12 cellular contexts compared by ENCODE assay signal in genomic region chr1:64536217-64536835, GRCh38.
DNase-seq lines count a peak whose midpoint lies in the region; ATAC-seq and TF ChIP-seq lines count a peak whose summit lies in the region.
"Had no signal": no experiment of that assay in that cellular context is flagged by ENCODE, and none has a peak within 500 bp of the region (broad histone marks: within the 10 kb centered on the region; RNA-seq: fewer than 3 reads in every experiment).

No MANE protein-coding gene starts in this region.

- no peaks in the 10 kb centered on the region for H3K27me3 Mint-ChIP-seq in stimulated activated naive B cell treated with anti-CD40 and anti-IgM and Interleukin-4, amounts not matched to agents 10 μg/mL and 1 μg/mL and 100 μg/mL, for 72 hours
- H3K27me3 Mint-ChIP-seq: naive thymus-derived CD8-positive, alpha-beta T cell had no signal

- H3K4me3 ChIP-seq in thyroid gland (replicated peaks in 1 of 3) = no peak overlapping the region
- H3K4me3 ChIP-seq: GM12878 had no signal

- TF ChIP-seq CTCF in thyroid gland (IDR thresholded peaks at IDR 0.05) = no peak

- no peaks in the 10 kb centered on the region for H3K36me3 Mint-ChIP-seq in stimulated activated naive B cell treated with anti-CD40 and anti-IgM and Interleukin-4, amounts not matched to agents 10 μg/mL and 1 μg/mL and 100 μg/mL, for 72 hours
- H3K36me3 Mint-ChIP-seq: naive thymus-derived CD8-positive, alpha-beta T cell had no signal

- no peak for ATAC-seq in GM19324 (IDR thresholded peaks at IDR 0.05; ENCODE audit: low FRiP score, unreplicated experiment)
- ATAC-seq in stimulated activated naive B cell treated with anti-CD40 and anti-IgM and Interleukin-4, amounts not matched to agents 10 μg/mL and 1 μg/mL and 100 μg/mL, for 72 hours (replicated peaks) = no peak
- ATAC-seq: GM12878; HCT116; naive thymus-derived CD8-positive, alpha-beta T cell had no signal

- no peak overlapping the region for H3K4me3 Mint-ChIP-seq in stimulated activated naive B cell treated with anti-CD40 and anti-IgM and Interleukin-4, amounts not matched to agents 10 μg/mL and 1 μg/mL and 100 μg/mL, for 72 hours

- no peaks in the 10 kb centered on the region for H3K9me3 ChIP-seq in thyroid gland

- H3K36me3 ChIP-seq in thyroid gland = no peaks in the 10 kb centered on the region

- intact Hi-C loops in thyroid gland (cut with DNase I) = no loop called here

- 59 to 72% methylated on average over 8 of the region's 8 CpGs for WGBS in thyroid gland, 2 donors

- H3K27ac Mint-ChIP-seq in stimulated activated naive B cell treated with anti-CD40 and anti-IgM and Interleukin-4, amounts not matched to agents 10 μg/mL and 1 μg/mL and 100 μg/mL, for 72 hours = no peak overlapping the region

- H3K27me3 ChIP-seq in thyroid gland = no peaks in the 10 kb centered on the region

- H3K9me3 Mint-ChIP-seq in stimulated activated naive B cell treated with anti-CD40 and anti-IgM and Interleukin-4, amounts not matched to agents 10 μg/mL and 1 μg/mL and 100 μg/mL, for 72 hours = peaks cover 0 to 2% of the 10 kb centered on the region in 2 donors

- H3K4me1 Mint-ChIP-seq in stimulated activated naive B cell treated with anti-CD40 and anti-IgM and Interleukin-4, amounts not matched to agents 10 μg/mL and 1 μg/mL and 100 μg/mL, for 72 hours = no peaks in the 10 kb centered on the region

- peak; percentile 17 for DNase-seq in M059J (ENCODE audit: low read depth)
- peak; percentile 78 for DNase-seq in NCI-H748 treated with DMSO at 0.1 percent for 48 hours (lab: John Stamatoyannopoulos, UW)
- peak; percentile 59 for DNase-seq in kidney tubule cell (ENCODE audit: low spot score)
- no peak for DNase-seq in thyroid gland
- DNase-seq in HPDE6-E6E7 (ENCODE audit: extremely low spot score) = no peak
- DNase-seq in stimulated activated naive B cell treated with anti-CD40 and anti-IgM and Interleukin-4, amounts not matched to agents 10 μg/mL and 1 μg/mL and 100 μg/mL, for 72 hours = no peak
- DNase-seq: activated CD4-positive, alpha-beta T cell treated with anti-CD3 and anti-CD28 coated beads for 1 hour; naive thymus-derived CD8-positive, alpha-beta T cell; NCI-H526 treated with DMSO at 0.1 percent for 48 hours had no signal

- TF ChIP-seq POLR2A in thyroid gland (IDR thresholded peaks at IDR 0.05) = no peak

- H3K27ac ChIP-seq in thyroid gland = peak overlapping the region; percentile 30 to 74 (median 43)

- H3K4me1 ChIP-seq in thyroid gland = peaks cover 28 to 43% of the 10 kb centered on the region in 2 donors

Comparison
In these comparisons a context has a peak if more than half of its experiments do, and no peak if none do; other contexts are left out.
1. DNase-seq: peak in M059J (single experiment), NCI-H748 treated with DMSO at 0.1 percent for 48 hours (single experiment) and kidney tubule cell (single experiment); none in thyroid gland (0 of 2), HPDE6-E6E7 (single experiment) and stimulated activated naive B cell treated with anti-CD40 and anti-IgM and Interleukin-4, amounts not matched to agents 10 μg/mL and 1 μg/mL and 100 μg/mL, for 72 hours (single experiment).